ENCODE assay signal across 15 cellular contexts in the genomic region with DNA sequence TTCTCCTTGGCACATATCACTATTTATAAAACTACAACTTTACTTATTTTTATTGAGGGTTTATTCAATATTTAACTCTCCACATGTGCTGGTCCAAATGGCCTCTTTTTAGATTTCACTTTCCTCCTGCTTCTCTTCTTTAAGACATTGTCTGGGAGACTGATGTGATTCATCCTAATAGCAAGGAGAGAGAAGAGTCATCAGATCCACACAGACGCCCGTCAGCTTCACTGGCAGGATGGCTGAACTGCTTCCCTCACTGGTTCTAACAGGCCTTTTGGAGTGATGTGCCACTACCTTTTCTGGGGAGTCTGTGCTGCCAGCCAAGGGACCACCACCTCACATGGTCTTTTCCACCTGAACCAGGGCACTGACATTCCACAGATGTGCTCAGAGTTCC. TPM values are rescaled to one million over a fixed set of nuclear protein-coding genes. Genes with fewer than 3 reads are reported as not detected.
"Had no signal": no experiment of that assay in that cellular context is flagged by ENCODE, and none has a peak within 500 bp of the region (broad histone marks: within the 10 kb centered on the region; RNA-seq: fewer than 3 reads in every experiment).

No MANE protein-coding gene starts in this region.

- H3K4me3 ChIP-seq: esophagus muscularis mucosa, lower lobe of right lung, right atrium auricular region, tibial artery had no signal

- H3K4me1 ChIP-seq: esophagus muscularis mucosa, lower lobe of right lung, right atrium auricular region, tibial artery had no signal

- ATAC-seq: activated CD8-positive, alpha-beta T cell treated with anti-CD3 and anti-CD28 coated beads for 36 hours; lower lobe of right lung; stimulated activated naive CD8-positive, alpha-beta T cell treated with anti-CD3 and anti-CD28 coated beads, Interleukin-15, Interleukin-2, amounts not matched to agents 100 U/mL and 50 U/mL, for 24 hours had no signal

- DNase-seq: activated CD4-positive, alpha-beta T cell treated with anti-CD3 and anti-CD28 coated beads, Interleukin-2, amount 10 ng/mL, durations not matched to agents 24 days and 14 days; activated CD8-positive, alpha-beta T cell treated with anti-CD3 and anti-CD28 coated beads for 36 hours; activated naive CD4-positive, alpha-beta T cell treated with Interleukin-2 at 50 U/mL for 16 hours; activated T-cell treated with anti-CD3 and anti-CD28 coated beads, Interleukin-2, amount 50 U/mL, for 24 hours; anterior cingulate cortex; cortex of kidney; lower lobe of right lung; midbrain; stimulated activated naive CD8-positive, alpha-beta T cell treated with anti-CD3 and anti-CD28 coated beads, Interleukin-15, Interleukin-2, amounts not matched to agents 100 U/mL and 50 U/mL, for 24 hours; substantia nigra; T1000; tibial artery had no signal

- H3K9me3 ChIP-seq: right atrium auricular region had no signal

- H3K36me3 ChIP-seq: esophagus muscularis mucosa, lower lobe of right lung, right atrium auricular region, tibial artery had no signal

- H3K27me3 ChIP-seq: right atrium auricular region, tibial artery had no signal

- H3K27ac ChIP-seq: esophagus muscularis mucosa, lower lobe of right lung, right atrium auricular region, tibial artery had no signal

RNA-seq across cellular contexts. Expression of a gene that starts 16.5 kb away (rescaled TPM):
- total RNA-seq: activated CD8-positive, alpha-beta T cell treated with anti-CD3 and anti-CD28 coated beads for 36 hours; activated T-helper 2 cell treated with anti-CD3 and anti-CD28 coated beads, Interferon-gamma antibody, Interleukin-2, Interleukin-4, amounts not matched to agents 10 μg/mL and 5 μg/mL and 100 μg/mL, durations not matched to agents 14 hours and 24 hours and 36 hours had no signal
